23 cellular contexts compared by ENCODE assay signal in the genomic region with DNA sequence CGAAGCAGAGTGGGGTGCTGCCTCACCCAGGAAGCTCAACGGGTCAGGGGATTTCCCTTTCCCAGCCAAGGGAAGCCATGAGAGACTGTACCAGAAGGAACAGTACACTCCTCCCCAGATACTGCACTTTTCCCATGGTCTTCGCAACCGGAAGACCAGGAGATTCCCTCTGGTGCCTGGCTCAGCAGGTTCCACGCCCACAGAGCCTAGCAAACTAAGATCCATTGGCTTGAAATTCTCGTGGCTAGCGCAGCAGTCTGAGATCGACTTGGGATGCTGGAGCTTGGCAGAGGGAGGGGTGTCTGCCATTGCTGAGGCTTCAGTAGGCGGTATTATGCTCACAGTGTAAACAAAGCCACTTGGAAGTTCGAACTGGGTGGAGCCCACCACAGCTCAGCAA.
"Had no signal": no experiment of that assay in that cellular context is flagged by ENCODE, and none has a peak within 500 bp of the region (broad histone marks: within the 10 kb centered on the region; RNA-seq: fewer than 3 reads in every experiment).

No MANE protein-coding gene starts in this region.

- H3K4me3 ChIP-seq: esophagus muscularis mucosa, gastroesophageal sphincter, hepatocyte, left lung, lower lobe of right lung, psoas muscle, stomach, thoracic aorta had no signal

- H3K4me2 ChIP-seq: hepatocyte had no signal

- H3K4me1 ChIP-seq: left lung, lower lobe of right lung, psoas muscle had no signal

- H3K27ac ChIP-seq: epithelial cell of prostate, esophagus muscularis mucosa, gastroesophageal sphincter, hepatocyte, left lung, lower lobe of right lung, neutrophil, psoas muscle, stomach, thoracic aorta had no signal

- DNase-seq: cerebellar nuclear complex; effector memory CD8-positive, alpha-beta T cell; foreskin fibroblast; glutamatergic neuron; left lung; lower lobe of right lung; naive B cell; psoas muscle; small intestine; stimulated activated CD4-positive, alpha-beta T cell treated with anti-CD3 and anti-CD28 coated beads, Interleukin-12 subunit alpha, Interleukin-12 subunit beta, amount 100 ng/mL, for 4 hours; stimulated activated naive CD4-positive, alpha-beta T cell; stomach; substantia nigra; trophoblast cell had no signal

- H3K9me3 ChIP-seq: gastroesophageal sphincter, left lung, lower lobe of right lung, neutrophil, psoas muscle, thoracic aorta had no signal

- H3K4me3 Mint-ChIP-seq: dendritic cell treated with granulocyte-macrophage colony-stimulating factor and Interleukin-4, amounts not matched to agents 40 ng/mL and 50 ng/mL, for 4 days; effector memory CD8-positive, alpha-beta T cell; memory B cell; naive B cell; nephron had no signal

- H3K9me3 Mint-ChIP-seq: effector memory CD8-positive, alpha-beta T cell had no signal

- H3K27me3 ChIP-seq: esophagus muscularis mucosa, gastroesophageal sphincter, hepatocyte, left lung, stomach had no signal

- ATAC-seq: effector memory CD8-positive, alpha-beta T cell; gastroesophageal sphincter; left lung; lower lobe of right lung; psoas muscle had no signal

- H3K36me3 ChIP-seq: esophagus muscularis mucosa, gastroesophageal sphincter, left lung, lower lobe of right lung, neutrophil, stomach, thoracic aorta had no signal

- H3K36me3 Mint-ChIP-seq: naive B cell had no signal

- H3K27ac Mint-ChIP-seq: dendritic cell treated with granulocyte-macrophage colony-stimulating factor and Interleukin-4, amounts not matched to agents 40 ng/mL and 50 ng/mL, for 4 days; memory B cell; naive B cell; nephron had no signal

- H2AFZ ChIP-seq: hepatocyte had no signal
